In genomic region chr10:43802988-43803696, GRCh38 we compare ENCODE assay signal across 20 cellular contexts.
"Had no signal": no experiment of that assay in that cellular context is flagged by ENCODE, and none has a peak within 500 bp of the region (broad histone marks: within the 10 kb centered on the region; RNA-seq: fewer than 3 reads in every experiment).

No MANE protein-coding gene starts in this region.

- DNase-seq: islet precursor cell; left ventricle myocardium inferior; naive thymus-derived CD8-positive, alpha-beta T cell; occipital lobe; right lobe of liver; stimulated activated CD4-positive, alpha-beta T cell treated with anti-CD3 and anti-CD28 coated beads, Interleukin-1b, Interleukin-23, amount 100 ng/mL, for 48 hours; stimulated activated CD4-positive, alpha-beta T cell treated with anti-CD3 and anti-CD28 coated beads, Interleukin-2, amount 100 ng/mL, for 48 hours; stimulated activated naive B cell treated with anti-CD40 and anti-IgM and Interleukin-4, amounts not matched to agents 10 μg/mL and 1 μg/mL and 100 μg/mL, for 72 hours; stimulated activated naive CD8-positive, alpha-beta T cell treated with anti-CD3 and anti-CD28 coated beads, Interleukin-15, Interleukin-2, amounts not matched to agents 100 U/mL and 50 U/mL, for 24 hours; stomach; testis; thyroid gland; transverse colon; upper lobe of right lung had no signal

- H3K4me1 ChIP-seq: neural progenitor cell, parathyroid adenoma, right atrium auricular region, right lobe of liver, stomach, thyroid gland, transverse colon, upper lobe of right lung had no signal

- H3K9ac ChIP-seq: neural progenitor cell, parathyroid adenoma had no signal

- H3K79me2 ChIP-seq: parathyroid adenoma had no signal

- H3K36me3 ChIP-seq: left ventricle myocardium inferior, neural progenitor cell, neutrophil, right atrium auricular region, right lobe of liver, stomach, thyroid gland, transverse colon, upper lobe of right lung had no signal

- H3K27me3 ChIP-seq: neural progenitor cell, right atrium auricular region, right lobe of liver, stomach, testis, thyroid gland, transverse colon, upper lobe of right lung had no signal

- H3K4me2 ChIP-seq: neural progenitor cell, smooth muscle cell had no signal

- H3K4me3 ChIP-seq: left ventricle myocardium inferior, lung, neural progenitor cell, right atrium auricular region, right lobe of liver, smooth muscle cell, stomach, testis, thyroid gland, transverse colon, upper lobe of right lung had no signal

- H3K9me3 ChIP-seq: left ventricle myocardium inferior, neutrophil, right atrium auricular region, right lobe of liver, stomach, testis, thyroid gland, transverse colon, upper lobe of right lung had no signal

- H2AFZ ChIP-seq: neural progenitor cell, parathyroid adenoma had no signal

- H3K27ac ChIP-seq: left ventricle myocardium inferior, neural progenitor cell, neutrophil, parathyroid adenoma, right atrium auricular region, right lobe of liver, stomach, testis, thyroid gland, transverse colon, upper lobe of right lung had no signal
